In the genomic region with DNA sequence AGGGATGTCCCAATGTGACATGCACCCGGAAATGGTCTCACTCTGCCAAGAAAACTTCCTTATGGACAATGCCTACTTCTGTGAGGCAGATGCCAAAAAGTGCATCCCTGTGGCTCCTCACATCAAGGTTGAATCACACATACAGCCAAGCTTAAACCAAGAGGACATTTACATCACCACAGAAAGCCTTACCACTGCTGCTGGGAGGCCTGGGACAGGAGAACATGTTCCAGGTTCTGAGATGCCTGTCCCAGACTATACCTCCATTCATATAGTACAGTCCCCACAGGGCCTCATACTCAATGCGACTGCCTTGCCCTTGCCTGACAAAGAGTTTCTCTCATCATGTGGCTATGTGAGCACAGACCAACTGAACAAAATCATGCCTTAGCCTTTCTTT, we compare ENCODE assay signal across 14 cellular contexts. TPM values are rescaled to one million over a fixed set of nuclear protein-coding genes. Genes with fewer than 3 reads are reported as not detected.
DNase-seq lines count a peak whose midpoint lies in the region; ATAC-seq, FAIRE-seq and TF ChIP-seq lines count a peak whose summit lies in the region.
"Had no signal": no experiment of that assay in that cellular context is flagged by ENCODE, and none has a peak within 500 bp of the region (broad histone marks: within the 10 kb centered on the region; RNA-seq: fewer than 3 reads in every experiment).

No MANE protein-coding gene starts in this region.

- FAIRE-seq in H1 (lab: Jason Lieb, UNC) (no peak), frontal cortex (lab: Jason Lieb, UNC) (no peak)

- no peaks in the 10 kb centered on the region for H3K9me3 Mint-ChIP-seq in Caco-2 (ENCODE audit: unreplicated experiment)

- no peak overlapping the region for H4K91ac ChIP-seq in H1 (replicated peaks; ENCODE audit: insufficient read length, low read length)

- H3K4me3 Mint-ChIP-seq in Caco-2 (ENCODE audit: unreplicated experiment): no peak overlapping the region

- no peak overlapping the region for H2AK5ac ChIP-seq in H1 (ENCODE audit: low read depth, low read length)

- no peaks in the 10 kb centered on the region for H3K23me2 ChIP-seq in H1 (ENCODE audit: low read depth, low read length)

- H3K4me1 ChIP-seq in H1 (replicated peaks in 1 of 4; ENCODE audit: control insufficient read depth in 3 of 4, insufficient read depth in 4 of 4, low read length in 3 of 4): no peaks in the 10 kb centered on the region
- H3K4me1 ChIP-seq in Caco-2: no peaks in the 10 kb centered on the region

- TF ChIP-seq EP300 in H1 (IDR thresholded peaks at IDR 0.05; ENCODE audit: borderline replicate concordance in 1 of 2, low read depth in 2 of 2, low read length in 2 of 2): no peak

- no peak overlapping the region for H3K4me3 ChIP-seq in H1 (ENCODE audit: extremely low read depth in 1 of 4, insufficient read depth in 2 of 4, low read depth in 3 of 4, low read length in 4 of 4)
- no peak overlapping the region for H3K4me3 ChIP-seq in Caco-2 (ENCODE audit: low read depth, low read length)
- H3K4me3 ChIP-seq: cardiac muscle cell had no signal

- H2AFZ ChIP-seq in H1 (ENCODE audit: low read length): peak overlapping the region; percentile 68; the same call in 1 of the 2 replicates

- WGBS in H1 (ENCODE audit: extremely low coverage in 1 of 2, insufficient coverage in 1 of 2, insufficient read length in 1 of 2, insufficient replicate concordance in 2 of 2, low coverage in 1 of 2, low lambda C conversion rate in 2 of 2, missing lambda C conversion rate in 1 of 2), 2 experiments: 89% methylated on average over 2 of the region's 2 CpGs; no CpG with 5 or more reads in 1 of the 2 experiments

- H3K18ac ChIP-seq in H1 (ENCODE audit: extremely low read depth, low read length): no peak overlapping the region

- H2BK120ac ChIP-seq in H1 (replicated peaks; ENCODE audit: low read depth, low read length): no peak overlapping the region

- H2BK5ac ChIP-seq in H1 (ENCODE audit: low read depth, low read length): no peak overlapping the region

- POLR2A ChIA-PET in H1 (lab: Charles Lee; ENCODE audit: partially characterized antibody) (no interaction called here), Caco-2 (lab: Charles Lee) (interaction anchor here (0.5 kb wide), 1 partner anchor 335 kb away, joined by 3 read pairs; no protein-coding TSS in a partner anchor)

- H3K14ac ChIP-seq in H1 (ENCODE audit: insufficient read length): no peak overlapping the region

- no peak for TF ChIP-seq CTCF in H1 (IDR thresholded peaks at IDR 0.05; ENCODE audit: control extremely low read depth in 1 of 3, insufficient read depth in 1 of 3, low read depth in 1 of 3, low read length in 3 of 3)
- TF ChIP-seq CTCF in Caco-2 (IDR thresholded peaks at IDR 0.05; ENCODE audit: insufficient read depth in 1 of 2, low read depth in 1 of 2, low read length in 1 of 2, severe bottlenecking in 1 of 2, unreplicated experiment in 1 of 2): no peak

- no peak for TF ChIP-seq POLR2A in H1 (IDR thresholded peaks at IDR 0.05; ENCODE audit: control extremely low read depth in 1 of 2, low read depth in 2 of 2, low read length in 2 of 2)

- no peak overlapping the region for H2BK15ac ChIP-seq in H1 (ENCODE audit: low read length)

- no peak overlapping the region for H2BK20ac ChIP-seq in H1 (ENCODE audit: low read length)

- no peak overlapping the region for H2BK12ac ChIP-seq in H1 (ENCODE audit: low read depth, low read length)

- H3K27me3 ChIP-seq in H1 (replicated peaks in 1 of 4; ENCODE audit: control insufficient read depth in 3 of 4, extremely low read depth in 1 of 4, insufficient read depth in 3 of 4, low read length in 3 of 4) (no peaks in the 10 kb centered on the region), Caco-2 (replicated peaks; ENCODE audit: control insufficient read depth, insufficient read depth, low read length) (no peaks in the 10 kb centered on the region)
- H3K27me3 ChIP-seq: cardiac muscle cell had no signal

- no peaks in the 10 kb centered on the region for H3K36me3 Mint-ChIP-seq in Caco-2 (ENCODE audit: insufficient read depth, unreplicated experiment)

- H3K56ac ChIP-seq in H1 (replicated peaks; ENCODE audit: insufficient read length, low read depth, low read length): no peak overlapping the region

- CTCF ChIA-PET in H1 (lab: Charles Lee; ENCODE audit: partially characterized antibody) (interaction anchor here (1.2 to 2.3 kb wide), 2 partner anchors 26 to 170 kb away, joined by 4 to 9 read pairs; no protein-coding TSS in a partner anchor), Caco-2 (lab: Charles Lee) (no interaction called here)

- peak; percentile 15 for DNase-seq in LHCN-M2 (ENCODE audit: low read depth)
- DNase-seq in H1 (ENCODE audit: low read depth in 1 of 2, low spot score in 2 of 2): no peak
- no peak for DNase-seq in frontal cortex (ENCODE audit: low spot score in 2 of 2)
- DNase-seq in Caco-2: no peak
- DNase-seq in NCI-H1930 (lab: John Stamatoyannopoulos, UW): no peak
- DNase-seq: C1 segment of cervical spinal cord, WERI-Rb-1 had no signal

- H3K27ac Mint-ChIP-seq in Caco-2 (ENCODE audit: unreplicated experiment): no peak overlapping the region
- H3K27ac Mint-ChIP-seq: progenitor cell of endocrine pancreas had no signal

- no peak overlapping the region for H4K5ac ChIP-seq in H1 (ENCODE audit: insufficient read length, low read depth, low read length)

- no peak overlapping the region for H3K4me2 ChIP-seq in H1 (ENCODE audit: insufficient read depth in 1 of 2, low read depth in 2 of 2, low read length in 2 of 2)

- BruUV-seq in Caco-2 (replicated peaks; lab: Mats Ljungman, UMichigan): no TSS peak

- no peak overlapping the region for H3K23ac ChIP-seq in H1 (ENCODE audit: insufficient read length)

- no peaks in the 10 kb centered on the region for H4K20me1 ChIP-seq in H1 (replicated peaks in 1 of 2; ENCODE audit: control insufficient read depth in 1 of 2, insufficient read depth in 2 of 2, low read length in 2 of 2)

- no peaks in the 10 kb centered on the region for H3K27me3 Mint-ChIP-seq in Caco-2 (ENCODE audit: insufficient read depth, unreplicated experiment)
- H3K27me3 Mint-ChIP-seq: progenitor cell of endocrine pancreas had no signal

- H3K9ac ChIP-seq in H1 (replicated peaks in 1 of 4; ENCODE audit: extremely low read depth in 1 of 4, low read depth in 3 of 4, low read length in 3 of 4): no peak overlapping the region

- H3K4me1 Mint-ChIP-seq in Caco-2 (ENCODE audit: low read depth, unreplicated experiment): no peaks in the 10 kb centered on the region

- H3K27ac ChIP-seq in H1 (ENCODE audit: low read depth, low read length): no peak overlapping the region
- H3K27ac ChIP-seq: cardiac muscle cell, WERI-Rb-1 had no signal

- intact Hi-C loops in Caco-2 (cut with micrococcal nuclease; ENCODE audit: unreplicated experiment): no loop called here

- H3K36me3 ChIP-seq in H1 (ENCODE audit: control insufficient read depth in 2 of 4, insufficient read depth in 4 of 4, low read length in 3 of 4): no peaks in the 10 kb centered on the region
- no peaks in the 10 kb centered on the region for H3K36me3 ChIP-seq in Caco-2 (ENCODE audit: control insufficient read depth, insufficient read depth, low read length)
- H3K36me3 ChIP-seq: cardiac muscle cell, WERI-Rb-1 had no signal

- H3K4ac ChIP-seq in H1 (replicated peaks; ENCODE audit: insufficient read length, low read depth, low read length): no peak overlapping the region

- H3K79me1 ChIP-seq in H1 (ENCODE audit: low read depth, low read length): no peaks in the 10 kb centered on the region

- no peak overlapping the region for H4K8ac ChIP-seq in H1 (ENCODE audit: extremely low read depth, insufficient read depth, low read length)

- no peaks in the 10 kb centered on the region for H3K79me2 ChIP-seq in H1 (ENCODE audit: control insufficient read depth in 1 of 2, insufficient read depth in 2 of 2, low read length in 2 of 2)

- TF ChIP-seq RAD21 in H1 (IDR thresholded peaks at IDR 0.05 in 1 of 2, conservative IDR thresholded peaks at IDR 0.05 in 1 of 2; ENCODE audit: low read depth in 2 of 2, low read length in 2 of 2): no peak

- no peaks in the 10 kb centered on the region for H3K9me3 ChIP-seq in H1 (ENCODE audit: insufficient read depth in 2 of 2, low read depth in 1 of 2, low read length in 1 of 2)
- H3K9me3 ChIP-seq in Caco-2: no peaks in the 10 kb centered on the region

- peak; percentile 8 for ATAC-seq in GM18502 (IDR thresholded peaks at IDR 0.05; ENCODE audit: poor library complexity, unreplicated experiment)
- ATAC-seq in GM21526 (IDR thresholded peaks at IDR 0.05; ENCODE audit: low FRiP score, unreplicated experiment): peak; percentile 7
- no peak for ATAC-seq in HG03565 (IDR thresholded peaks at IDR 0.05; ENCODE audit: unreplicated experiment)

TF ChIP-seq in H1, 55 proteins besides CTCF, POLR2A, EP300 and RAD21:
- TF ChIP-seq PHF8 (conservative IDR thresholded peaks at IDR 0.05; ENCODE audit: low read depth, low read length) (no peak), MAFK (IDR thresholded peaks at IDR 0.05; ENCODE audit: low read depth, low read length) (no peak), TBP (IDR thresholded peaks at IDR 0.05; ENCODE audit: low read depth, low read length) (no peak)

RNA-seq across cellular contexts. Expression of a gene that starts 37.6 kb away (rescaled TPM):
- total RNA-seq in LHCN-M2 (2014; rRNA removed) (under 0.01 TPM in 1 of 2 replicates, not detected in the other), frontal cortex (9.0 TPM), Caco-2 (2022) (not detected in 2 replicates)
- 0.18 TPM for polyA plus RNA-seq in LHCN-M2 (2012)
- 9.5 and 10.2 TPM in 2 replicates for total RNA-seq in H1 (2021; fragmentation: NEBNext Ultra II Directional; extraction: Animal tissue kit (Norgen Biotek cat#: 25700))
- 1.8 and 2.6 TPM in 2 replicates for polyA plus RNA-seq in H1 (2011; rRNA removed)
- 3.7 TPM for polyA plus RNA-seq in H1 (2011; cell fraction: cytosol; rRNA removed)
- 2.3 TPM for polyA plus RNA-seq in H1 (2011; cell fraction: nucleus; rRNA removed)
- polyA plus RNA-seq in H1 (2012, experiment 1 of 2): 2.5 to 5.4 TPM (median 2.9 TPM) in 4 replicates
- 0.45 TPM for polyA plus RNA-seq in H1 (2012, experiment 2 of 2)
- 9.2 TPM for polyA plus RNA-seq in H1 (2013, experiment 1 of 2)
- 8.4 TPM for polyA plus RNA-seq in H1 (2013, experiment 2 of 2)
- polyA minus RNA-seq in H1 (2011; rRNA and poly(A)+ RNA removed): 3.8 and 4.9 TPM in 2 replicates
- 2.1 TPM for polyA minus RNA-seq in H1 (2011; cell fraction: cytosol; rRNA and poly(A)+ RNA removed)
- 11.1 TPM for polyA minus RNA-seq in H1 (2011; cell fraction: nucleus; rRNA and poly(A)+ RNA removed)
- total RNA-seq: G401, NCI-H460 had no signal
